In genomic region chr2:18061717-18062116, GRCh38 we compare ENCODE assay signal across 19 cellular contexts.
"Had no signal": no experiment of that assay in that cellular context is flagged by ENCODE, and none has a peak within 500 bp of the region (broad histone marks: within the 10 kb centered on the region; RNA-seq: fewer than 3 reads in every experiment).

No MANE protein-coding gene starts in this region.

- H3K27ac Mint-ChIP-seq: effector memory CD8-positive, alpha-beta T cell; endodermal cell; mesothelial cell of epicardium had no signal

- H3K4me1 ChIP-seq: foreskin keratinocyte, left lung, lower lobe of right lung had no signal

- H3K36me3 ChIP-seq: gastroesophageal sphincter, heart right ventricle, left lung, lower lobe of right lung had no signal

- H3K4me3 Mint-ChIP-seq: effector memory CD8-positive, alpha-beta T cell; endodermal cell; mesothelial cell of epicardium had no signal

- H3K36me3 Mint-ChIP-seq: mesothelial cell of epicardium had no signal

- ATAC-seq: effector memory CD8-positive, alpha-beta T cell; esophagus mucosa; foreskin keratinocyte; gastroesophageal sphincter; heart right ventricle; left cardiac atrium; left lung; left ventricle myocardium superior; lower lobe of right lung; mucosa of descending colon had no signal

- H3K4me3 ChIP-seq: coronary artery, gastroesophageal sphincter, heart right ventricle, left lung, lower lobe of right lung, mucosa of descending colon had no signal

- H3K27me3 ChIP-seq: gastroesophageal sphincter, heart right ventricle, left lung had no signal

- DNase-seq: dermis blood vessel endothelial cell; effector CD8-positive, alpha-beta T cell; effector memory CD8-positive, alpha-beta T cell; endodermal cell; erythroblast; foreskin keratinocyte; heart right ventricle; hippocampal formation; left cardiac atrium; left lung; left ventricle myocardium superior; lower lobe of right lung; mesenchymal stem cell; mucosa of descending colon had no signal

- H3K27ac ChIP-seq: coronary artery, epithelial cell of prostate, foreskin keratinocyte, gastroesophageal sphincter, left lung had no signal

- H3K9me3 Mint-ChIP-seq: endodermal cell, mesothelial cell of epicardium had no signal

- H3K9me3 ChIP-seq: gastroesophageal sphincter, heart right ventricle, left lung, lower lobe of right lung, mucosa of descending colon had no signal
